9 cellular contexts compared by ENCODE assay signal in the genomic region with DNA sequence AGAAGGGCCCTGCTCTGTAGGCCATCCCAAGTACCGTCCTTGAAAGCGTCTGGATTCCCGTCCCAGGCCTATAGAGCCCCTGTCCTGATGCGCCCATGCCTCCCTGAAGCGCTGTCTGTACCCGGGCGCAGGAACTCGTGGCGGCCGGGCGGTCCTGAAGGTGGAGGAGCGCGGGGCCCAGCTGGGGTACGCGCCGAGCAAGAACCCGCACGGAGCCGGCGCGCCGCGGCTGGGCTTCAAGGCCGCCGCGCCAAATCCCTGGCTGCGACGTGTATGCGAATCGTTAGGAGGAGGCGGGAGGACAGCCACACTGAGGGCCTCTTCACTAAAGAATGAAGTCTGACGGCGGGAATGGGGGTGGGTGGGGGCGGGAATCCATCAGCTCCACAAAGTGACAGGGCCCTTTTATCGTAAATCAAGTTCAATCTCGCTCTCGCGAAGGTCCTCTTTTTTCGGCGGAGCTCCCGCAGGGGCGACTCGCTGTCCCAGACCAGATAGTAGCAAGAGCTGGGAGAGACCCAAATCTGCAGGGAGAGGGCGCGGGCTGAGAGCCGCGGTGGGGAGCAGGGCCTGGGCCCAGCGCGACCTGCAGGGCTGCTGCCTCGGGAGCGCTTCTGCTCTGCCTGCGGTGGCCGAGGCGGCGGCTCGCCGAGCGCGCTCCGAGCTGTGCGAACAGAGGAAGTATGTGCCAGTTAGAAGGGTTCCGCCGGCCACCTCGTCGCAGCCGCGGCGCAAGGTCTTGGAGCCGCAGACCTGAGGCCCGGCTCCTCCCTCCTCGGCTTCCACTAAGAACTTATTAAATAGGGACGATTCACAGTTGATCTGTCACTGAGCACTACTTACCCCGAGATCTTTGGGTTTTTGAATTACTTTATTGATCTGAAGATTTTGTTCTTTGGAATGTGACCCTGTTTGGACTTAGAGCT. TPM values are rescaled to one million over a fixed set of nuclear protein-coding genes. Genes with fewer than 3 reads are reported as not detected.
DNase-seq lines count a peak whose midpoint lies in the region; ATAC-seq, FAIRE-seq and TF ChIP-seq lines count a peak whose summit lies in the region.
"Had no signal": no experiment of that assay in that cellular context is flagged by ENCODE, and none has a peak within 500 bp of the region (broad histone marks: within the 10 kb centered on the region; RNA-seq: fewer than 3 reads in every experiment).

No MANE protein-coding gene starts in this region.

- DNase-seq in DMS53 (lab: John Stamatoyannopoulos, UW) (peak; percentile 90), NCI-H146 (lab: John Stamatoyannopoulos, UW) (peak; percentile 73), endothelial cell of umbilical vein (ENCODE audit: low read depth, low spot score) (no peak), neuronal stem cell (ENCODE audit: low spot score) (no peak), vagina (ENCODE audit: extremely low spot score in 2 of 2) (no peak)
- DNase-seq in stimulated activated CD4-positive, alpha-beta T cell treated with anti-CD3 and anti-CD28 coated beads, Interleukin-4, amount 100 ng/mL, for 1 hour, result no peak

- no peak overlapping the region for H2AK5ac ChIP-seq in neuronal stem cell (ENCODE audit: low read depth, low read length)

- TF ChIP-seq POLR2A in endothelial cell of umbilical vein (IDR thresholded peaks at IDR 0.05; ENCODE audit: low read depth, low read length) (no peak), vagina (IDR thresholded peaks at IDR 0.05) (no peak)

- no peak overlapping the region for H2BK15ac ChIP-seq in neuronal stem cell (ENCODE audit: low read length)

- H3K27ac ChIP-seq in endothelial cell of umbilical vein (ENCODE audit: insufficient read depth, low read depth, low read length) (no peak overlapping the region), neuronal stem cell (replicated peaks; ENCODE audit: low read length) (no peak overlapping the region), vagina (no peak overlapping the region)

- H3K36me3 ChIP-seq in endothelial cell of umbilical vein (ENCODE audit: control insufficient read depth in 2 of 2, extremely low read depth in 1 of 2, insufficient read depth in 2 of 2, low read length in 2 of 2) (no peaks in the 10 kb centered on the region), neuronal stem cell (replicated peaks in 1 of 2; ENCODE audit: control insufficient read depth in 2 of 2, insufficient read depth in 2 of 2, low read length in 2 of 2) (no peaks in the 10 kb centered on the region), vagina (no peaks in the 10 kb centered on the region)

- no peak overlapping the region for H2BK12ac ChIP-seq in neuronal stem cell (ENCODE audit: low read length)

- H3K9me1 ChIP-seq in endothelial cell of umbilical vein (replicated peaks; ENCODE audit: control insufficient read depth, extremely low read depth, insufficient read depth, low read length), result no peaks in the 10 kb centered on the region

- peak; percentile 31 for FAIRE-seq in endothelial cell of umbilical vein (lab: Jason Lieb, UNC)

- no peaks in the 10 kb centered on the region for H3K9me3 ChIP-seq in endothelial cell of umbilical vein (replicated peaks; ENCODE audit: control insufficient read depth, insufficient read depth, low read length)
- no peaks in the 10 kb centered on the region for H3K9me3 ChIP-seq in neuronal stem cell (replicated peaks in 1 of 2; ENCODE audit: control insufficient read depth in 2 of 2, insufficient read depth in 1 of 2, low read depth in 1 of 2, low read length in 2 of 2)
- no peaks in the 10 kb centered on the region for H3K9me3 ChIP-seq in vagina

- intact Hi-C loops in endothelial cell of umbilical vein (cut with micrococcal nuclease) (no loop called here), vagina (cut with DNase I) (no loop called here)

- CTCF ChIA-PET in endothelial cell of umbilical vein (lab: Charles Lee), result interaction anchor here (2.0 kb wide), 1 partner anchor 15 kb away, joined by 16 read pairs; no protein-coding TSS in a partner anchor

- no peaks in the 10 kb centered on the region for H3K79me1 ChIP-seq in neuronal stem cell (ENCODE audit: low read depth, low read length)

- no peak overlapping the region for H3K14ac ChIP-seq in neuronal stem cell (ENCODE audit: low read length)

- H2BK5ac ChIP-seq in neuronal stem cell (ENCODE audit: low read length), result no peak overlapping the region

- dilution Hi-C loops in endothelial cell of umbilical vein (cut with MboI; ENCODE audit: extremely low pct_ligation_motif_present, low sequenced_read_pairs), result no loop called here

- BruUV-seq in endothelial cell of umbilical vein (replicated peaks; lab: Mats Ljungman, UMichigan), result no TSS peak

- H4K91ac ChIP-seq in neuronal stem cell (ENCODE audit: low read depth, low read length, poor library complexity), result no peak overlapping the region

- POLR2A ChIA-PET in endothelial cell of umbilical vein (lab: Charles Lee), result no interaction called here

- H3K79me2 ChIP-seq in endothelial cell of umbilical vein (ENCODE audit: control insufficient read depth, insufficient read depth, low read length), result no peaks in the 10 kb centered on the region

- ATAC-seq in GM21526 (IDR thresholded peaks at IDR 0.05; ENCODE audit: low FRiP score, unreplicated experiment) (no peak), HG03439 (IDR thresholded peaks at IDR 0.05; ENCODE audit: unreplicated experiment) (no peak)

- H2BK120ac ChIP-seq in neuronal stem cell (ENCODE audit: low read depth, low read length), result no peak overlapping the region

- no peak for TF ChIP-seq CTCF in endothelial cell of umbilical vein (IDR thresholded peaks at IDR 0.05; ENCODE audit: extremely low read depth in 1 of 2, insufficient read depth in 1 of 2, low read depth in 1 of 2, low read length in 2 of 2)
- TF ChIP-seq CTCF in vagina (IDR thresholded peaks at IDR 0.05), result no peak

- no peak overlapping the region for H3K18ac ChIP-seq in neuronal stem cell (ENCODE audit: low read length)

- H3K4me3 ChIP-seq in endothelial cell of umbilical vein (replicated peaks in 1 of 3; ENCODE audit: insufficient read depth in 1 of 3, low read depth in 1 of 3, low read length in 3 of 3) (no peak overlapping the region), neuronal stem cell (ENCODE audit: low read length in 2 of 2) (peak overlapping the region; percentile 17 to 72), vagina (peak overlapping the region in 1 of 2 donors; percentile 8)

- H3K4me1 ChIP-seq in endothelial cell of umbilical vein (ENCODE audit: control insufficient read depth, extremely low read depth, insufficient read depth, low read length) (peaks cover 2% of the 10 kb centered on the region), neuronal stem cell (ENCODE audit: control insufficient read depth in 2 of 2, insufficient read depth in 1 of 2, low read depth in 1 of 2, low read length in 2 of 2) (peaks cover 0 to 4% of the 10 kb centered on the region in 2 donors), vagina (peaks cover 19% of the 10 kb centered on the region)

- no peak overlapping the region for H2AFZ ChIP-seq in endothelial cell of umbilical vein (ENCODE audit: low read depth, low read length)
- peak overlapping the region; percentile 89 for H2AFZ ChIP-seq in neuronal stem cell (ENCODE audit: low read length)

- H3K9ac ChIP-seq in endothelial cell of umbilical vein (replicated peaks; ENCODE audit: extremely low read depth, insufficient read depth, low read length) (no peak overlapping the region), neuronal stem cell (ENCODE audit: low read depth, low read length, poor library complexity) (peak overlapping the region; percentile 30)

- peak overlapping the region; percentile 53 for H3K23ac ChIP-seq in neuronal stem cell (ENCODE audit: low read depth, low read length, poor library complexity)

- no CpG with 5 or more reads among the region's 73 CpGs for whole genome bisulfite sequencing in neuronal stem cell (ENCODE audit: extremely low coverage in 2 of 2, insufficient read length in 2 of 2, insufficient replicate concordance in 1 of 2), 2 donors

- no peaks in the 10 kb centered on the region for H4K20me1 ChIP-seq in endothelial cell of umbilical vein (replicated peaks; ENCODE audit: control insufficient read depth, extremely low read depth, insufficient read depth, low read length)

- no peak overlapping the region for H4K8ac ChIP-seq in neuronal stem cell (ENCODE audit: low read depth, low read length)

- no peak overlapping the region for H3K4ac ChIP-seq in neuronal stem cell (ENCODE audit: low read length)

- H3K4me2 ChIP-seq in endothelial cell of umbilical vein (ENCODE audit: insufficient read depth, low read length), result no peak overlapping the region
- H3K4me2 ChIP-seq in neuronal stem cell (ENCODE audit: insufficient read depth, low read length, poor library complexity, severe bottlenecking), result peak overlapping the region; percentile 54

- H3K27me3 ChIP-seq in endothelial cell of umbilical vein (ENCODE audit: control insufficient read depth in 2 of 2, insufficient read depth in 2 of 2, low read length in 2 of 2) (peaks cover 60 to 73% of the 10 kb centered on the region in 2 experiments), neuronal stem cell (ENCODE audit: control insufficient read depth in 3 of 3, insufficient read depth in 3 of 3, low read depth in 1 of 3, low read length in 3 of 3) (peaks cover 29 to 83% (median 71%) of the 10 kb centered on the region in 3 experiments), vagina (peaks cover 21% of the 10 kb centered on the region)

TF ChIP-seq in endothelial cell of umbilical vein, 7 proteins besides CTCF, POLR2A, EP300 and RAD21:
- TF ChIP-seq EZH2 (IDR thresholded peaks at IDR 0.05; ENCODE audit: borderline replicate concordance, low read depth, low read length, severe bottlenecking) (peak; percentile 89), GATA2 (IDR thresholded peaks at IDR 0.05; ENCODE audit: insufficient read depth, insufficient read length, low read depth, low read length) (no peak), FOS (IDR thresholded peaks at IDR 0.05; ENCODE audit: borderline replicate concordance, insufficient read depth, low read length) (no peak), POLR2AphosphoS5 (IDR thresholded peaks at IDR 0.05; ENCODE audit: insufficient read depth, low read depth, low read length) (no peak)

RNA-seq across cellular contexts. Expression of a gene that starts 10.4 kb away (rescaled TPM):
- not detected in 2 replicates for total RNA-seq in endothelial cell of umbilical vein
- not detected in 2 replicates for polyA plus RNA-seq in endothelial cell of umbilical vein
- polyA plus RNA-seq in endothelial cell of umbilical vein (2011; cell fraction: cytosol; rRNA removed), result not detected in 2 replicates
- not detected in 2 replicates for polyA plus RNA-seq in endothelial cell of umbilical vein (2011; cell fraction: nucleus; rRNA removed)
- polyA plus RNA-seq in endothelial cell of umbilical vein (2012), result not detected in 2 replicates
- not detected in 2 replicates for polyA minus RNA-seq in endothelial cell of umbilical vein
- polyA minus RNA-seq in endothelial cell of umbilical vein (2011; cell fraction: cytosol; rRNA and poly(A)+ RNA removed), result not detected
- not detected in 2 replicates for polyA minus RNA-seq in endothelial cell of umbilical vein (2011; cell fraction: nucleus; rRNA and poly(A)+ RNA removed)
- polyA plus RNA-seq in neuronal stem cell (2013, experiment 1 of 2), result not detected
- polyA plus RNA-seq in neuronal stem cell (2013, experiment 2 of 2), result 0.03 TPM
- total RNA-seq in vagina, result not detected
- total RNA-seq: myocyte had no signal

Comparison
In these comparisons a context has a peak if more than half of its experiments do, and no peak if none do; other contexts are left out.
1. DNase-seq: peak in DMS53 (single experiment) and NCI-H146 (single experiment); none in endothelial cell of umbilical vein (single experiment), neuronal stem cell (single experiment), vagina (0 of 2) and stimulated activated CD4-positive, alpha-beta T cell treated with anti-CD3 and anti-CD28 coated beads, Interleukin-4, amount 100 ng/mL, for 1 hour (single experiment).
2. H3K4me3 ChIP-seq: peak in neuronal stem cell (2 of 2); none in endothelial cell of umbilical vein (0 of 3).